In genomic region chr11:45314900-45315299, GRCh38 we compare ENCODE assay signal across 21 cellular contexts. TPM values are rescaled to one million over a fixed set of nuclear protein-coding genes. Genes with fewer than 3 reads are reported as not detected.
A peak's percentile ranks its signal among the peaks of the same experiment; 100 is the strongest.
DNase-seq lines count a peak whose midpoint lies in the region; ATAC-seq and TF ChIP-seq lines count a peak whose summit lies in the region.
"Had no signal": no experiment of that assay in that cellular context is flagged by ENCODE, and none has a peak within 500 bp of the region (broad histone marks: within the 10 kb centered on the region; RNA-seq: fewer than 3 reads in every experiment).

No MANE protein-coding gene starts in this region.

- H3K9ac ChIP-seq in H9 (ENCODE audit: extremely low read depth, insufficient read length, low read length) (no peak overlapping the region), endodermal cell (ENCODE audit: extremely low read depth, low read length, poor library complexity, severe bottlenecking) (no peak overlapping the region), trophoblast cell (ENCODE audit: low read length) (no peak overlapping the region)
- H3K9ac ChIP-seq: BLaER1 treated with 17β-estradiol and CSF1 and Interleukin-3, amounts not matched to agents 10 nM and 100 nM; GM23248 had no signal

- peaks cover 2% of the 10 kb centered on the region for H3K27me3 Mint-ChIP-seq in GM23338 (ENCODE audit: insufficient read depth, low read depth, poor library complexity)
- peaks cover 28% of the 10 kb centered on the region for H3K27me3 Mint-ChIP-seq in H9 (ENCODE audit: low read depth)
- peaks cover 24% of the 10 kb centered on the region for H3K27me3 Mint-ChIP-seq in endodermal cell (ENCODE audit: insufficient read depth)
- H3K27me3 Mint-ChIP-seq in T-helper 2 cell treated with Interferon-gamma antibody and Interleukin-4, amounts not matched to agents 5 μg/mL and 100 μg/mL, for 36 hours (ENCODE audit: low read depth): peaks cover 9% of the 10 kb centered on the region

- no peak overlapping the region for H3K56ac ChIP-seq in H9 (ENCODE audit: insufficient read length, low read depth, low read length)

- H3K14ac ChIP-seq in H9 (ENCODE audit: insufficient read depth, low read length) (no peak overlapping the region), trophoblast cell (ENCODE audit: low read length) (no peak overlapping the region)

- no peaks in the 10 kb centered on the region for H3K4me1 ChIP-seq in GM23338 (ENCODE audit: insufficient read depth)
- no peaks in the 10 kb centered on the region for H3K4me1 ChIP-seq in H9 (ENCODE audit: insufficient read depth, low read length)
- no peaks in the 10 kb centered on the region for H3K4me1 ChIP-seq in endodermal cell (ENCODE audit: control insufficient read depth, insufficient read depth, low read length)
- H3K4me1 ChIP-seq in trophoblast cell (ENCODE audit: control insufficient read depth in 1 of 2, insufficient read depth in 2 of 2, low read length in 2 of 2): no peaks in the 10 kb centered on the region
- H3K4me1 ChIP-seq: A549; BE2C; BLaER1 treated with 17β-estradiol and CSF1 and Interleukin-3, amounts not matched to agents 10 nM and 100 nM had no signal

- no peak overlapping the region for H4K91ac ChIP-seq in H9 (ENCODE audit: insufficient read length, low read depth, low read length)
- no peak overlapping the region for H4K91ac ChIP-seq in trophoblast cell (ENCODE audit: low read depth, low read length)

- no peak overlapping the region for H3K18ac ChIP-seq in H9 (ENCODE audit: insufficient read length, low read depth, low read length)
- H3K18ac ChIP-seq in trophoblast cell (ENCODE audit: low read length): no peak overlapping the region

- H3K36me3 ChIP-seq in GM23338 (ENCODE audit: insufficient read depth): no peaks in the 10 kb centered on the region
- no peaks in the 10 kb centered on the region for H3K36me3 ChIP-seq in endodermal cell (ENCODE audit: control insufficient read depth, insufficient read depth, low read length)
- H3K36me3 ChIP-seq in trophoblast cell (ENCODE audit: control insufficient read depth in 1 of 2, insufficient read depth in 2 of 2, low read length in 2 of 2): no peaks in the 10 kb centered on the region
- H3K36me3 ChIP-seq: BE2C; BLaER1 treated with 17β-estradiol and CSF1 and Interleukin-3, amounts not matched to agents 10 nM and 100 nM had no signal

- H2BK15ac ChIP-seq in H9 (ENCODE audit: low read depth, low read length): no peak overlapping the region

- TF ChIP-seq CTCF in GM23338 (conservative IDR thresholded peaks at IDR 0.05; ENCODE audit: low read depth in 2 of 2): peak in 1 of 2 experiments; percentile 11; a peak in 1 of 4 replicates
- TF ChIP-seq CTCF in H9 (conservative IDR thresholded peaks at IDR 0.05): peak; percentile 22; the same call in 1 of the 3 replicates
- no peak for TF ChIP-seq CTCF in coronary artery (IDR thresholded peaks at IDR 0.05)
- TF ChIP-seq CTCF in endodermal cell (conservative IDR thresholded peaks at IDR 0.05): peak; percentile 42

- H3K79me1 ChIP-seq in H9 (ENCODE audit: insufficient read depth, low read depth, low read length, poor library complexity, severe bottlenecking): no peaks in the 10 kb centered on the region
- H3K79me1 ChIP-seq in trophoblast cell (ENCODE audit: low read length): no peaks in the 10 kb centered on the region

- H3K4me3 Mint-ChIP-seq in GM23338: no peak overlapping the region
- no peak overlapping the region for H3K4me3 Mint-ChIP-seq in H9
- H3K4me3 Mint-ChIP-seq in endodermal cell: no peak overlapping the region
- H3K4me3 Mint-ChIP-seq in T-helper 2 cell treated with Interferon-gamma antibody and Interleukin-4, amounts not matched to agents 5 μg/mL and 100 μg/mL, for 36 hours: no peak overlapping the region
- H3K4me3 Mint-ChIP-seq: CD14-positive monocyte; CD4-positive, alpha-beta T cell; CD8-positive, alpha-beta memory T cell; HFFc6 had no signal

- H3K36me3 Mint-ChIP-seq in GM23338 (ENCODE audit: low read depth): no peaks in the 10 kb centered on the region
- no peaks in the 10 kb centered on the region for H3K36me3 Mint-ChIP-seq in H9 (ENCODE audit: insufficient read depth in 1 of 3, low read depth in 3 of 3)
- H3K36me3 Mint-ChIP-seq in endodermal cell (ENCODE audit: low read depth): no peaks in the 10 kb centered on the region
- no peaks in the 10 kb centered on the region for H3K36me3 Mint-ChIP-seq in T-helper 2 cell treated with Interferon-gamma antibody and Interleukin-4, amounts not matched to agents 5 μg/mL and 100 μg/mL, for 36 hours (ENCODE audit: low read depth)
- H3K36me3 Mint-ChIP-seq: CD14-positive monocyte; CD8-positive, alpha-beta memory T cell had no signal

- H3K23ac ChIP-seq in H9 (ENCODE audit: insufficient read length, low read depth, low read length): no peak overlapping the region
- no peak overlapping the region for H3K23ac ChIP-seq in trophoblast cell (ENCODE audit: low read length)

- H3K79me2 ChIP-seq in GM23338 (replicated peaks; ENCODE audit: insufficient read depth) (no peaks in the 10 kb centered on the region), H9 (ENCODE audit: insufficient read depth, low read length) (no peaks in the 10 kb centered on the region), trophoblast cell (ENCODE audit: control insufficient read depth, insufficient read depth, low read length, poor library complexity) (no peaks in the 10 kb centered on the region)

- H3K9me3 ChIP-seq in H9 (ENCODE audit: control insufficient read depth, low read depth, low read length) (no peaks in the 10 kb centered on the region), endodermal cell (ENCODE audit: control insufficient read depth, low read length) (no peaks in the 10 kb centered on the region), trophoblast cell (ENCODE audit: insufficient read depth, low read depth, low read length) (no peaks in the 10 kb centered on the region)
- H3K9me3 ChIP-seq: A549; BE2C; BLaER1 treated with 17β-estradiol and CSF1 and Interleukin-3, amounts not matched to agents 10 nM and 100 nM had no signal

- no peak overlapping the region for H2AK5ac ChIP-seq in H9 (ENCODE audit: insufficient read length, low read length)
- H2AK5ac ChIP-seq in trophoblast cell (ENCODE audit: low read length): no peak overlapping the region

- no peaks in the 10 kb centered on the region for H3K9me2 ChIP-seq in GM23338 (ENCODE audit: insufficient read depth)

- H4K20me1 ChIP-seq in GM23338 (replicated peaks; ENCODE audit: insufficient read depth): no peaks in the 10 kb centered on the region
- no peaks in the 10 kb centered on the region for H4K20me1 ChIP-seq in H9 (ENCODE audit: control insufficient read depth, insufficient read depth, insufficient read length)
- H4K20me1 ChIP-seq: BLaER1 treated with 17β-estradiol and CSF1 and Interleukin-3, amounts not matched to agents 10 nM and 100 nM had no signal

- H3K9me3 Mint-ChIP-seq in GM23338: no peaks in the 10 kb centered on the region
- H3K9me3 Mint-ChIP-seq in H9: no peaks in the 10 kb centered on the region
- no peaks in the 10 kb centered on the region for H3K9me3 Mint-ChIP-seq in endodermal cell
- H3K9me3 Mint-ChIP-seq in T-helper 2 cell treated with Interferon-gamma antibody and Interleukin-4, amounts not matched to agents 5 μg/mL and 100 μg/mL, for 36 hours: no peaks in the 10 kb centered on the region
- H3K9me3 Mint-ChIP-seq: CD4-positive, alpha-beta T cell; HFFc6 had no signal

- H3K4me3 ChIP-seq in GM23338 (no peak overlapping the region), coronary artery (no peak overlapping the region), endodermal cell (ENCODE audit: low read length) (no peak overlapping the region), trophoblast cell (ENCODE audit: low read depth, low read length) (no peak overlapping the region)
- H3K4me3 ChIP-seq: A549; BLaER1 treated with 17β-estradiol and CSF1 and Interleukin-3, amounts not matched to agents 10 nM and 100 nM; GM23248 had no signal

- DNase-seq in GM23338 (ENCODE audit: low spot score): peak; percentile 23
- no peak for DNase-seq in H9
- DNase-seq in coronary artery (ENCODE audit: low spot score): peak; percentile 11
- DNase-seq in endodermal cell: no peak
- DNase-seq in T-helper 2 cell treated with Interferon-gamma antibody and Interleukin-4, amounts not matched to agents 5 μg/mL and 100 μg/mL, for 36 hours (ENCODE audit: low spot score): no peak
- no peak for DNase-seq in activated T-cell treated with anti-CD3 and anti-CD28 coated beads for 4 hours
- no peak for DNase-seq in trophoblast cell
- no peak for DNase-seq in effector CD8-positive, alpha-beta T cell (lab: John Stamatoyannopoulos, UW)
- DNase-seq: 8988T; ACHN; AML-193; BE2C; CD4-positive, alpha-beta T cell; CD8-positive, alpha-beta memory T cell; GF-D8; GM23248; HFFc6 had no signal

- H3K4me1 Mint-ChIP-seq in GM23338: no peaks in the 10 kb centered on the region
- no peaks in the 10 kb centered on the region for H3K4me1 Mint-ChIP-seq in H9
- H3K4me1 Mint-ChIP-seq in endodermal cell: no peaks in the 10 kb centered on the region
- H3K4me1 Mint-ChIP-seq in T-helper 2 cell treated with Interferon-gamma antibody and Interleukin-4, amounts not matched to agents 5 μg/mL and 100 μg/mL, for 36 hours (ENCODE audit: low read depth): no peaks in the 10 kb centered on the region
- H3K4me1 Mint-ChIP-seq: CD14-positive monocyte; CD8-positive, alpha-beta memory T cell had no signal

- H2AFZ ChIP-seq in GM23338: no peak overlapping the region
- H2AFZ ChIP-seq in H9 (ENCODE audit: low read length): no peak overlapping the region
- no peak overlapping the region for H2AFZ ChIP-seq in trophoblast cell (ENCODE audit: insufficient read depth, low read length, poor library complexity)
- H2AFZ ChIP-seq: GM23248 had no signal

- WGBS in H9 (ENCODE audit: extremely low coverage, insufficient read length, low lambda C conversion rate): no CpG with 5 or more reads among the region's 2 CpGs
- 90 to 100% methylated on average over 1 to 2 of the region's 2 CpGs for WGBS in endodermal cell (ENCODE audit: insufficient coverage in 1 of 2, insufficient read length in 1 of 2), 2 experiments
- no CpG with 5 or more reads among the region's 2 CpGs for WGBS in trophoblast cell (ENCODE audit: extremely low coverage, insufficient coverage, insufficient read length)

- H2BK5ac ChIP-seq in H9 (ENCODE audit: insufficient read length, low read length) (no peak overlapping the region), trophoblast cell (ENCODE audit: low read depth, low read length, poor library complexity) (no peak overlapping the region)

- H3K27ac Mint-ChIP-seq in GM23338 (no peak overlapping the region), H9 (no peak overlapping the region), endodermal cell (no peak overlapping the region)
- no peak overlapping the region for H3K27ac Mint-ChIP-seq in T-helper 2 cell treated with Interferon-gamma antibody and Interleukin-4, amounts not matched to agents 5 μg/mL and 100 μg/mL, for 36 hours
- H3K27ac Mint-ChIP-seq: CD14-positive monocyte; CD4-positive, alpha-beta T cell; HFFc6 had no signal

- no peak overlapping the region for H3T11ph ChIP-seq in H9 (ENCODE audit: low read length)

- H4K5ac ChIP-seq in H9 (ENCODE audit: insufficient read length, low read depth, low read length): no peak overlapping the region

- no peaks in the 10 kb centered on the region for H3K23me2 ChIP-seq in H9 (ENCODE audit: insufficient read length, low read depth, low read length, poor library complexity, severe bottlenecking)

- no peak overlapping the region for H2BK20ac ChIP-seq in H9 (ENCODE audit: low read depth, low read length, poor library complexity, severe bottlenecking)

- H3K4ac ChIP-seq in H9 (ENCODE audit: low read depth, low read length): no peak overlapping the region
- no peak overlapping the region for H3K4ac ChIP-seq in trophoblast cell (ENCODE audit: low read depth, low read length)

- H3K27me3 ChIP-seq in GM23338 (ENCODE audit: insufficient read depth) (no peaks in the 10 kb centered on the region), H9 (ENCODE audit: insufficient read depth, low read length) (no peaks in the 10 kb centered on the region), endodermal cell (ENCODE audit: control insufficient read depth, insufficient read depth, low read length, poor library complexity, severe bottlenecking) (peaks cover 9% of the 10 kb centered on the region), trophoblast cell (ENCODE audit: insufficient read depth, low read length) (no peaks in the 10 kb centered on the region)
- H3K27me3 ChIP-seq: BE2C; BLaER1 treated with 17β-estradiol and CSF1 and Interleukin-3, amounts not matched to agents 10 nM and 100 nM had no signal

- no peak overlapping the region for H2BK12ac ChIP-seq in H9 (ENCODE audit: insufficient read length, low read depth, low read length)
- H2BK12ac ChIP-seq in trophoblast cell (ENCODE audit: low read length): no peak overlapping the region

- H3K27ac ChIP-seq in GM23338 (ENCODE audit: low read depth) (no peak overlapping the region), H9 (ENCODE audit: insufficient read length, low read depth, low read length) (no peak overlapping the region), coronary artery (no peak overlapping the region), endodermal cell (ENCODE audit: low read depth, low read length) (no peak overlapping the region), trophoblast cell (ENCODE audit: low read depth, low read length) (no peak overlapping the region)
- H3K27ac ChIP-seq: A549; BLaER1 treated with 17β-estradiol and CSF1 and Interleukin-3, amounts not matched to agents 10 nM and 100 nM; GM23248 had no signal

- H3F3A ChIP-seq in GM23338 (replicated peaks; ENCODE audit: low read depth): no peaks in the 10 kb centered on the region

- H4K12ac ChIP-seq in trophoblast cell (ENCODE audit: low read depth, low read length): no peak overlapping the region

- no peak overlapping the region for H2BK120ac ChIP-seq in H9 (ENCODE audit: low read depth, low read length, poor library complexity, severe bottlenecking)
- no peak overlapping the region for H2BK120ac ChIP-seq in trophoblast cell (ENCODE audit: insufficient read depth, low read length, poor library complexity)

- no peak overlapping the region for H4K8ac ChIP-seq in H9 (replicated peaks; ENCODE audit: insufficient read length, low read depth, low read length)
- H4K8ac ChIP-seq in trophoblast cell (ENCODE audit: low read depth, low read length): no peak overlapping the region

- no peak overlapping the region for H3K4me2 ChIP-seq in GM23338
- H3K4me2 ChIP-seq in H9 (ENCODE audit: insufficient read depth, insufficient read length, low read length): no peak overlapping the region
- H3K4me2 ChIP-seq in trophoblast cell (ENCODE audit: low read length): no peak overlapping the region
- H3K4me2 ChIP-seq: A549; BLaER1 treated with 17β-estradiol and CSF1 and Interleukin-3, amounts not matched to agents 10 nM and 100 nM had no signal

- no peak for ATAC-seq in GM23338

RNA-seq across cellular contexts. Expression of gene SYT13, which starts 28.8 kb away (rescaled TPM):
- total RNA-seq in GM23338 (2014; rRNA removed; shearing (Covaris generic)): 16.3 and 17.1 TPM in 2 replicates
- 3.4 and 3.5 TPM in 2 replicates for polyA plus RNA-seq in GM23338 (2016; fragmentation: Nextera tagmentation; extraction: Ambion mirVana)
- total RNA-seq in H9 (2021) (4.3 and 6.0 TPM in 2 replicates), endodermal cell (1 to 10 TPM; 3.2 to 9.3 TPM)
- polyA plus RNA-seq in endodermal cell (2013, experiment 1 of 2): 4.2 TPM
- 3.4 TPM for polyA plus RNA-seq in endodermal cell (2013, experiment 2 of 2)
- polyA plus RNA-seq in trophoblast cell (2013): 0.29 and 0.37 TPM in 2 replicates
- total RNA-seq: CD4-positive, alpha-beta T cell; CD8-positive, alpha-beta memory T cell; G401; GM23248; HFFc6 had no signal
- polyA plus RNA-seq: CD14-positive monocyte; CD8-positive, alpha-beta memory T cell; GM23248 had no signal

Comparison
In these comparisons a context has a peak if more than half of its experiments do, and no peak if none do; other contexts are left out.
1. DNase-seq: peak in GM23338 (single experiment) and coronary artery (single experiment); none in H9 (single experiment), endodermal cell (single experiment), T-helper 2 cell treated with Interferon-gamma antibody and Interleukin-4, amounts not matched to agents 5 μg/mL and 100 μg/mL, for 36 hours (single experiment), activated T-cell treated with anti-CD3 and anti-CD28 coated beads for 4 hours (single experiment), trophoblast cell (0 of 2) and effector CD8-positive, alpha-beta T cell (single experiment).